ENCODE assay signal across 8 cellular contexts in the genomic region with DNA sequence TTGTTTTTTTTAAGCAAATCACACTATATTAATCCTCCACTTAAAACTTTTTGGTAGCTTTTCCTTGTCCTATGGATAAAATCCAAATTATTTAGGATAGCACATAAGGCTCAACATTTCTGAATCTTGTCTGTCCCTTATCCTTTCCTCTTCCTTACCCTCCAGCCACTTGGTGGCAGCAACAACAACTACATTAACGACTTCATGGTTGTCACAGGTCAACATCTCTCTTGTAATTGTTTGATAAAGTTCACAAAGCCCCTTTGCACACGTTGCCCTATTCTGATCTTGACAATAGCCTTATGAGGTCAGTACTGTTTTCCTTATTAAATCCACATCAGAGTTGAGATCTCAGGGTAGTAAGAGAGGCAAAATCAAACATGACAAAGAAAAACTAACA.
DNase-seq lines count a peak whose midpoint lies in the region; ATAC-seq and TF ChIP-seq lines count a peak whose summit lies in the region.

No MANE protein-coding gene starts in this region.

- H3K4me3 Mint-ChIP-seq in nephron = no peak overlapping the region

- H3K36me3 Mint-ChIP-seq in nephron (ENCODE audit: low read depth) = no peaks in the 10 kb centered on the region

- no peaks in the 10 kb centered on the region for H3K27me3 Mint-ChIP-seq in nephron (ENCODE audit: low read depth)

- no peaks in the 10 kb centered on the region for H3K9me3 Mint-ChIP-seq in nephron

- DNase-seq in NAMALWA (ENCODE audit: low spot score) (peak; percentile 36), cerebellar cortex (ENCODE audit: low spot score) (peak; percentile 23), inferior parietal cortex (ENCODE audit: extremely low spot score) (no peak)
- DNase-seq in central memory CD4-positive, alpha-beta T cell = no peak
- no peak for DNase-seq in stimulated activated CD4-positive, alpha-beta T cell treated with anti-CD3 and anti-CD28 coated beads, Interleukin-4, amount 100 ng/mL, for 24 hours

- ATAC-seq in HG02970 (IDR thresholded peaks at IDR 0.05; ENCODE audit: low FRiP score, unreplicated experiment) = no peak

- H3K27ac Mint-ChIP-seq in nephron = no peak overlapping the region

- TF ChIP-seq CTCF in GM12874 (IDR thresholded peaks at IDR 0.05; ENCODE audit: insufficient read depth, low read depth, low read length) = peak; percentile 30; the same call in 1 of the 2 replicates
- peak; percentile 31 to 51 (median 37) for TF ChIP-seq CTCF in nephron (IDR thresholded peaks at IDR 0.05; ENCODE audit: unreplicated experiment in 3 of 3)

- no peaks in the 10 kb centered on the region for H3K4me1 Mint-ChIP-seq in nephron

Comparison
In these comparisons a context has a peak if more than half of its experiments do, and no peak if none do; other contexts are left out.
1. DNase-seq: peak in NAMALWA (single experiment) and cerebellar cortex (single experiment); none in central memory CD4-positive, alpha-beta T cell (single experiment), inferior parietal cortex (single experiment) and stimulated activated CD4-positive, alpha-beta T cell treated with anti-CD3 and anti-CD28 coated beads, Interleukin-4, amount 100 ng/mL, for 24 hours (single experiment).